16 cellular contexts compared by ENCODE assay signal in genomic region chr11:71540521-71541304, GRCh38. TPM values are rescaled to one million over a fixed set of nuclear protein-coding genes. Genes with fewer than 3 reads are reported as not detected.
"Had no signal": no experiment of that assay in that cellular context is flagged by ENCODE, and none has a peak within 500 bp of the region (broad histone marks: within the 10 kb centered on the region; RNA-seq: fewer than 3 reads in every experiment).

No MANE protein-coding gene starts in this region.

RNA-seq across cellular contexts. Expression of gene KRTAP5-8, which starts 2.9 kb away (rescaled TPM):
- total RNA-seq: activated CD4-positive, alpha-beta T cell treated with anti-CD3 and anti-CD28 coated beads, Interleukin-2, amount 10 ng/mL, durations not matched to agents 24 days and 14 days; activated CD8-positive, alpha-beta memory T cell treated with anti-CD3 and anti-CD28 coated beads, Interleukin-2, amount 10 ng/mL, durations not matched to agents 7 days and 5 days; activated CD8-positive, alpha-beta T cell treated with anti-CD3 and anti-CD28 coated beads for 36 hours; activated naive CD4-positive, alpha-beta T cell treated with anti-CD3 and anti-CD28 coated beads for 36 hours; bronchial epithelial cell; endothelial cell of umbilical vein; kidney epithelial cell; lower lobe of right lung; pulmonary artery endothelial cell; right cardiac atrium; upper lobe of right lung had no signal

RNA-seq across cellular contexts. Expression of gene KRTAP5-9, which starts 7.5 kb away (rescaled TPM):
- total RNA-seq: activated CD4-positive, alpha-beta T cell treated with anti-CD3 and anti-CD28 coated beads, Interleukin-2, amount 10 ng/mL, durations not matched to agents 24 days and 14 days; activated CD8-positive, alpha-beta memory T cell treated with anti-CD3 and anti-CD28 coated beads, Interleukin-2, amount 10 ng/mL, durations not matched to agents 7 days and 5 days; activated CD8-positive, alpha-beta T cell treated with anti-CD3 and anti-CD28 coated beads for 36 hours; activated naive CD4-positive, alpha-beta T cell treated with anti-CD3 and anti-CD28 coated beads for 36 hours; bronchial epithelial cell; endothelial cell of umbilical vein; kidney epithelial cell; lower lobe of right lung; pulmonary artery endothelial cell; right cardiac atrium; upper lobe of right lung had no signal

RNA-seq across cellular contexts. Expression of gene KRTAP5-7, which starts 13.6 kb away (rescaled TPM):
- total RNA-seq: activated CD4-positive, alpha-beta T cell treated with anti-CD3 and anti-CD28 coated beads, Interleukin-2, amount 10 ng/mL, durations not matched to agents 24 days and 14 days; activated CD8-positive, alpha-beta memory T cell treated with anti-CD3 and anti-CD28 coated beads, Interleukin-2, amount 10 ng/mL, durations not matched to agents 7 days and 5 days; activated CD8-positive, alpha-beta T cell treated with anti-CD3 and anti-CD28 coated beads for 36 hours; activated naive CD4-positive, alpha-beta T cell treated with anti-CD3 and anti-CD28 coated beads for 36 hours; bronchial epithelial cell; endothelial cell of umbilical vein; kidney epithelial cell; left lobe of liver; lower lobe of right lung; pulmonary artery endothelial cell; right cardiac atrium had no signal

RNA-seq across cellular contexts. Expression of gene KRTAP5-10, which starts 24.6 kb away (rescaled TPM):
- total RNA-seq: activated CD4-positive, alpha-beta T cell treated with anti-CD3 and anti-CD28 coated beads, Interleukin-2, amount 10 ng/mL, durations not matched to agents 24 days and 14 days; activated CD8-positive, alpha-beta memory T cell treated with anti-CD3 and anti-CD28 coated beads, Interleukin-2, amount 10 ng/mL, durations not matched to agents 7 days and 5 days; activated CD8-positive, alpha-beta T cell treated with anti-CD3 and anti-CD28 coated beads for 36 hours; activated naive CD4-positive, alpha-beta T cell treated with anti-CD3 and anti-CD28 coated beads for 36 hours; bronchial epithelial cell; endothelial cell of umbilical vein; kidney epithelial cell; lower lobe of right lung; pulmonary artery endothelial cell; right cardiac atrium; thyroid gland; upper lobe of right lung had no signal

RNA-seq across cellular contexts. Expression of gene KRTAP5-11, which starts 42.0 kb away (rescaled TPM):
- total RNA-seq: activated CD4-positive, alpha-beta T cell treated with anti-CD3 and anti-CD28 coated beads, Interleukin-2, amount 10 ng/mL, durations not matched to agents 24 days and 14 days; activated CD8-positive, alpha-beta memory T cell treated with anti-CD3 and anti-CD28 coated beads, Interleukin-2, amount 10 ng/mL, durations not matched to agents 7 days and 5 days; activated CD8-positive, alpha-beta T cell treated with anti-CD3 and anti-CD28 coated beads for 36 hours; activated naive CD4-positive, alpha-beta T cell treated with anti-CD3 and anti-CD28 coated beads for 36 hours; bronchial epithelial cell; colonic mucosa; endothelial cell of umbilical vein; esophagus mucosa; kidney epithelial cell; left lobe of liver; lower lobe of right lung; mucosa of descending colon; pulmonary artery endothelial cell; right cardiac atrium; thyroid gland; upper lobe of right lung had no signal
